8 cellular contexts compared by ENCODE assay signal in genomic region chr4:139761461-139761860, GRCh38.
DNase-seq lines count a peak whose midpoint lies in the region; ATAC-seq, FAIRE-seq and TF ChIP-seq lines count a peak whose summit lies in the region.

No MANE protein-coding gene starts in this region.

- 50 to 62% methylated on average over 4 of the region's 4 CpGs for WGBS in body of pancreas, 2 donors

- H3K9me3 ChIP-seq in Panc1 (ENCODE audit: control insufficient read depth, insufficient read depth, low read depth, low read length) (no peaks in the 10 kb centered on the region), body of pancreas (no peaks in the 10 kb centered on the region)

- CTCF ChIA-PET in Panc1 (lab: Charles Lee), result no interaction called here

- FAIRE-seq in GM19239 (lab: Jason Lieb, UNC), result no peak

- no peak for TF ChIP-seq POLR2A in body of pancreas (IDR thresholded peaks at IDR 0.05)

- H3K4me3 ChIP-seq in Panc1 (ENCODE audit: low read depth in 2 of 2, low read length in 2 of 2) (no peak overlapping the region), body of pancreas (no peak overlapping the region)

- peak; percentile 62 for DNase-seq in DMS 273 (lab: John Stamatoyannopoulos, UW; ENCODE audit: unreplicated experiment)
- peak; percentile 43 for DNase-seq in HCEC 1CT
- no peak for DNase-seq in Panc1 (ENCODE audit: low read depth, low spot score)
- peak; percentile 34 for DNase-seq in iPS-NIHi7 (ENCODE audit: extremely low spot score)
- DNase-seq in posterior vena cava (ENCODE audit: low spot score), result no peak
- no peak for DNase-seq in GM19239 (ENCODE audit: insufficient read length, low spot score)
- no peak for DNase-seq in NCI-H1092 treated with DMSO at 0.1 percent for 48 hours (lab: John Stamatoyannopoulos, UW)
- DNase-seq in body of pancreas, result no peak

- TF ChIP-seq CTCF in Panc1 (IDR thresholded peaks at IDR 0.05) (peak; percentile 15; the same call in 1 of the 2 replicates), body of pancreas (IDR thresholded peaks at IDR 0.05) (peak in 3 of 7 experiments; percentile 14 to 38 (median 23))

- H3K27me3 ChIP-seq in Panc1 (ENCODE audit: control insufficient read depth, insufficient read depth, low read length) (no peaks in the 10 kb centered on the region), body of pancreas (no peaks in the 10 kb centered on the region)

- peaks cover 6% of the 10 kb centered on the region for H3K4me1 ChIP-seq in Panc1 (ENCODE audit: control insufficient read depth, insufficient read depth, low read length)
- H3K4me1 ChIP-seq in body of pancreas, result peaks cover 7% of the 10 kb centered on the region

- in situ Hi-C loops in Panc1 (cut with HindIII; ENCODE audit: low pct_unique_long_range_greater_than_20kb, low sequenced_read_pairs), result no loop called here

- no peak overlapping the region for H3K27ac ChIP-seq in Panc1 (ENCODE audit: low read length)
- no peak overlapping the region for H3K27ac ChIP-seq in body of pancreas

- no peaks in the 10 kb centered on the region for H3K36me3 ChIP-seq in Panc1 (ENCODE audit: control insufficient read depth, insufficient read depth, low read length)
- H3K36me3 ChIP-seq in body of pancreas (replicated peaks in 1 of 2; ENCODE audit: insufficient read depth in 1 of 2, low read depth in 2 of 2), result no peaks in the 10 kb centered on the region

- POLR2A ChIA-PET in Panc1 (lab: Charles Lee), result no interaction called here

- no TSS peak for BruUV-seq in Panc1 (replicated peaks; lab: Mats Ljungman, UMichigan)

- intact Hi-C loops in Panc1 (cut with micrococcal nuclease; ENCODE audit: unreplicated experiment) (no loop called here), posterior vena cava (cut with DNase I) (no loop called here), body of pancreas (cut with DNase I) (no loop called here)

- ATAC-seq in Panc1 (peak; percentile 56; the same call in 1 of the 2 replicates), body of pancreas (no peak)

Comparison
In these comparisons a context has a peak if more than half of its experiments do, and no peak if none do; other contexts are left out.
1. DNase-seq: peak in DMS 273 (single experiment), HCEC 1CT (single experiment) and iPS-NIHi7 (single experiment); none in Panc1 (single experiment), posterior vena cava (single experiment), GM19239 (single experiment), NCI-H1092 treated with DMSO at 0.1 percent for 48 hours (single experiment) and body of pancreas (0 of 4).